Comparison of ENCODE assay signal across 8 cellular contexts in genomic region chr9:87148391-87149237, GRCh38.
DNase-seq lines count a peak whose midpoint lies in the region; ATAC-seq, FAIRE-seq and TF ChIP-seq lines count a peak whose summit lies in the region.

No MANE protein-coding gene starts in this region.

- no peaks in the 10 kb centered on the region for H3K36me3 ChIP-seq in PC-3 (ENCODE audit: low read depth, low read length)
- H3K36me3 ChIP-seq in H1 (ENCODE audit: control insufficient read depth in 2 of 4, insufficient read depth in 4 of 4, low read length in 3 of 4): no peaks in the 10 kb centered on the region
- no peaks in the 10 kb centered on the region for H3K36me3 ChIP-seq in right lobe of liver
- H3K36me3 ChIP-seq in subcutaneous abdominal adipose tissue (ENCODE audit: control insufficient read depth in 5 of 5, insufficient read depth in 5 of 5, low read length in 5 of 5): no peaks in the 10 kb centered on the region

- H4K20me1 ChIP-seq in PC-3 (ENCODE audit: low read length) (no peaks in the 10 kb centered on the region), H1 (replicated peaks in 1 of 2; ENCODE audit: control insufficient read depth in 1 of 2, insufficient read depth in 2 of 2, low read length in 2 of 2) (no peaks in the 10 kb centered on the region)

- peak overlapping the region; percentile 5; the same call in 1 of the 2 replicates for H2BK12ac ChIP-seq in H1 (ENCODE audit: low read depth, low read length)

- TF ChIP-seq RAD21 in H1 (IDR thresholded peaks at IDR 0.05 in 1 of 2, conservative IDR thresholded peaks at IDR 0.05 in 1 of 2; ENCODE audit: low read depth in 2 of 2, low read length in 2 of 2): peak in 1 of 2 experiments; percentile 13; a peak in 1 of 4 replicates

- H2BK15ac ChIP-seq in H1 (ENCODE audit: low read length): no peak overlapping the region

- H3K9ac ChIP-seq in PC-3 (ENCODE audit: low read length) (no peak overlapping the region), H1 (replicated peaks in 1 of 4; ENCODE audit: extremely low read depth in 1 of 4, low read depth in 3 of 4, low read length in 3 of 4) (peak overlapping the region in 2 of 4 experiments; percentile 22 to 35; a peak in 1 of 7 replicates), subcutaneous abdominal adipose tissue (ENCODE audit: low read length in 5 of 5) (peak overlapping the region in 4 of 5 donors; percentile 47 to 74 (median 65))

- FAIRE-seq in H1 (lab: Jason Lieb, UNC): no peak

- no peak overlapping the region for H3K56ac ChIP-seq in H1 (replicated peaks; ENCODE audit: insufficient read length, low read depth, low read length)

- no peak; a peak in 1 of 3 replicates for TF ChIP-seq POLR2A in H1 (IDR thresholded peaks at IDR 0.05; ENCODE audit: control extremely low read depth in 1 of 2, low read depth in 2 of 2, low read length in 2 of 2)
- no peak for TF ChIP-seq POLR2A in right lobe of liver (IDR thresholded peaks at IDR 0.05)

- ATAC-seq in PC-3 (no peak), right lobe of liver (peak; percentile 83 to 96 (median 87))

- no peak overlapping the region for H3K4ac ChIP-seq in H1 (replicated peaks; ENCODE audit: insufficient read length, low read depth, low read length)

- H3K14ac ChIP-seq in H1 (ENCODE audit: insufficient read length): no peak overlapping the region

- H4K8ac ChIP-seq in H1 (ENCODE audit: extremely low read depth, insufficient read depth, low read length): peak overlapping the region; percentile 97

- H3K79me2 ChIP-seq in PC-3 (ENCODE audit: low read length) (no peaks in the 10 kb centered on the region), H1 (ENCODE audit: control insufficient read depth in 1 of 2, insufficient read depth in 2 of 2, low read length in 2 of 2) (no peaks in the 10 kb centered on the region)

- no peak for TF ChIP-seq EP300 in H1 (IDR thresholded peaks at IDR 0.05; ENCODE audit: borderline replicate concordance in 1 of 2, low read depth in 2 of 2, low read length in 2 of 2)

- H4K91ac ChIP-seq in H1 (replicated peaks; ENCODE audit: insufficient read length, low read length): peak overlapping the region; percentile 46

- H3K4me2 ChIP-seq in PC-3 (ENCODE audit: low read length) (peak overlapping the region; percentile 22; the same call in 1 of the 2 replicates), H1 (ENCODE audit: insufficient read depth in 1 of 2, low read depth in 2 of 2, low read length in 2 of 2) (peak overlapping the region; percentile 46 to 65)

- no peak overlapping the region for H3K4me3 ChIP-seq in PC-3 (ENCODE audit: low read length)
- H3K4me3 ChIP-seq in H1 (ENCODE audit: extremely low read depth in 1 of 4, insufficient read depth in 2 of 4, low read depth in 3 of 4, low read length in 4 of 4): peak overlapping the region; percentile 9 to 52 (median 25); a peak in 5 of 8 replicates
- peak overlapping the region; percentile 3 to 35 (median 14) for H3K4me3 ChIP-seq in right lobe of liver
- peak overlapping the region; percentile 10 to 69 (median 59) for H3K4me3 ChIP-seq in subcutaneous abdominal adipose tissue (ENCODE audit: low read depth in 1 of 5, low read length in 5 of 5)

- H2AK5ac ChIP-seq in H1 (ENCODE audit: low read depth, low read length): no peak overlapping the region

- H2BK5ac ChIP-seq in H1 (ENCODE audit: low read depth, low read length): no peak overlapping the region

- no peak overlapping the region for H2BK20ac ChIP-seq in H1 (ENCODE audit: low read length)

- H3K79me1 ChIP-seq in H1 (ENCODE audit: low read depth, low read length): no peaks in the 10 kb centered on the region

- no peak overlapping the region for H2BK120ac ChIP-seq in H1 (replicated peaks; ENCODE audit: low read depth, low read length)

- BruUV-seq in PC-3 (replicated peaks; lab: Mats Ljungman, UMichigan): no TSS peak

- peak; percentile 85 for DNase-seq in EL
- DNase-seq in PC-3: no peak
- DNase-seq in H1 (ENCODE audit: low read depth in 1 of 2, low spot score in 2 of 2): peak; percentile 31 to 79
- DNase-seq in right lobe of liver: peak; percentile 61 to 76 (median 70)
- DNase-seq in 8988T: no peak
- no peak for DNase-seq in stimulated activated CD4-positive, alpha-beta T cell treated with anti-CD3 and anti-CD28 coated beads, Interleukin-4, amount 100 ng/mL, for 24 hours
- no peak for DNase-seq in activated CD4-positive, CD25-positive, alpha-beta regulatory T cell treated with anti-CD3 and anti-CD28 coated beads, Interleukin-2, amount 50 U/mL, for 72 hours

- H3K18ac ChIP-seq in H1 (ENCODE audit: extremely low read depth, low read length): no peak overlapping the region; the same call in none of the 2 replicates

- H3K23me2 ChIP-seq in H1 (ENCODE audit: low read depth, low read length): no peaks in the 10 kb centered on the region

- H3K23ac ChIP-seq in H1 (ENCODE audit: insufficient read length): no peak overlapping the region

- no peak overlapping the region for H3K27ac ChIP-seq in PC-3 (ENCODE audit: low read length)
- H3K27ac ChIP-seq in H1 (ENCODE audit: low read depth, low read length): no peak overlapping the region
- H3K27ac ChIP-seq in right lobe of liver: peak overlapping the region; percentile 47 to 70 (median 47)
- H3K27ac ChIP-seq in subcutaneous abdominal adipose tissue (ENCODE audit: low read depth, low read length): peak overlapping the region; percentile 77

- no peaks in the 10 kb centered on the region for H3K9me3 ChIP-seq in PC-3 (ENCODE audit: low read length)
- no peaks in the 10 kb centered on the region for H3K9me3 ChIP-seq in H1 (ENCODE audit: insufficient read depth in 2 of 2, low read depth in 1 of 2, low read length in 1 of 2)
- no peaks in the 10 kb centered on the region for H3K9me3 ChIP-seq in right lobe of liver
- H3K9me3 ChIP-seq in subcutaneous abdominal adipose tissue (ENCODE audit: control insufficient read depth in 5 of 5, low read length in 5 of 5): peaks cover 0 to 3% (median 0%) of the 10 kb centered on the region in 5 donors

- H3K4me1 ChIP-seq in PC-3 (ENCODE audit: insufficient read depth, low read length) (no peaks in the 10 kb centered on the region), H1 (replicated peaks in 1 of 4; ENCODE audit: control insufficient read depth in 3 of 4, insufficient read depth in 4 of 4, low read length in 3 of 4) (peaks cover 0 to 12% (median 3%) of the 10 kb centered on the region in 4 experiments; a peak in 3 of 7 replicates), right lobe of liver (peaks cover 0 to 9% (median 0%) of the 10 kb centered on the region in 4 donors), subcutaneous abdominal adipose tissue (ENCODE audit: control insufficient read depth in 5 of 5, insufficient read depth in 5 of 5, low read length in 5 of 5) (peaks cover 4 to 16% (median 12%) of the 10 kb centered on the region in 5 donors)

- H4K5ac ChIP-seq in H1 (ENCODE audit: insufficient read length, low read depth, low read length): no peak overlapping the region

- intact Hi-C loops in PC-3 (cut with micrococcal nuclease) (no loop called here), right lobe of liver (cut with DNase I) (no loop called here)

- no peaks in the 10 kb centered on the region for H3K9me2 ChIP-seq in PC-3 (replicated peaks; ENCODE audit: low read length)

- POLR2A ChIA-PET in PC-3 (lab: Charles Lee; ENCODE audit: unreplicated experiment): no interaction called here
- POLR2A ChIA-PET in H1 (lab: Charles Lee; ENCODE audit: partially characterized antibody): no interaction called here

- H2AFZ ChIP-seq in PC-3 (ENCODE audit: low read length) (0 out of 2 replicates have a peak overlapping the region, but pooled peaks have one; percentile 13), H1 (ENCODE audit: low read length) (peak overlapping the region; percentile 97)

- TF ChIP-seq CTCF in PC-3 (conservative IDR thresholded peaks at IDR 0.05; ENCODE audit: low read depth, low read length) (no peak), H1 (IDR thresholded peaks at IDR 0.05; ENCODE audit: control extremely low read depth in 1 of 3, insufficient read depth in 1 of 3, low read depth in 1 of 3, low read length in 3 of 3) (no peak), right lobe of liver (IDR thresholded peaks at IDR 0.05) (peak in 2 of 4 donors; percentile 11 to 12)

- no peaks in the 10 kb centered on the region for H3F3A ChIP-seq in PC-3 (ENCODE audit: low read length, unreplicated experiment)

- 33% methylated on average over 50 of the region's 51 CpGs; no CpG with 5 or more reads in 1 of the 2 experiments for WGBS in H1 (ENCODE audit: extremely low coverage in 1 of 2, insufficient coverage in 1 of 2, insufficient read length in 1 of 2, insufficient replicate concordance in 2 of 2, low coverage in 1 of 2, low lambda C conversion rate in 2 of 2, missing lambda C conversion rate in 1 of 2), 2 experiments
- WGBS in right lobe of liver (ENCODE audit: insufficient coverage, low coverage, low lambda C conversion rate, missing lambda C conversion rate): 4% methylated on average over 26 of the region's 51 CpGs

- CTCF ChIA-PET in PC-3 (lab: Charles Lee): no interaction called here
- CTCF ChIA-PET in H1 (lab: Charles Lee; ENCODE audit: partially characterized antibody): no interaction called here

- H3K27me3 ChIP-seq in PC-3 (ENCODE audit: low read length) (peaks cover 9% of the 10 kb centered on the region; the same call in 1 of the 2 replicates), H1 (replicated peaks in 1 of 4; ENCODE audit: control insufficient read depth in 3 of 4, extremely low read depth in 1 of 4, insufficient read depth in 3 of 4, low read length in 3 of 4) (peaks cover 0 to 22% (median 14%) of the 10 kb centered on the region in 4 experiments; a peak in 5 of 7 replicates), right lobe of liver (no peaks in the 10 kb centered on the region), subcutaneous abdominal adipose tissue (ENCODE audit: control insufficient read depth in 5 of 5, insufficient read depth in 4 of 5, low read length in 5 of 5) (no peaks in the 10 kb centered on the region)

TF ChIP-seq in H1, 55 proteins besides CTCF, POLR2A, EP300 and RAD21 (continues in another document):
- TF ChIP-seq BACH1 (IDR thresholded peaks at IDR 0.05; ENCODE audit: low read length) (0 out of 2 replicates have a peak, but pooled peaks have one; percentile 15), NANOG (IDR thresholded peaks at IDR 0.05; ENCODE audit: insufficient read depth, low read depth, low read length, poor library complexity, severe bottlenecking) (no peak), CTBP2 (IDR thresholded peaks at IDR 0.05; ENCODE audit: borderline replicate concordance, insufficient read depth, insufficient read length, low read length) (no peak), CREB1 (IDR thresholded peaks at IDR 0.05) (peak; percentile 88), EZH2 (IDR thresholded peaks at IDR 0.05; ENCODE audit: low read depth, low read length, severe bottlenecking) (no peak), SIX5 (IDR thresholded peaks at IDR 0.05; ENCODE audit: low read depth, low read length) (no peak), KDM4A (IDR thresholded peaks at IDR 0.05; ENCODE audit: low read depth, low read length, severe bottlenecking) (peak; percentile 62), CHD1 (IDR thresholded peaks at IDR 0.05; ENCODE audit: low read depth, low read length) (no peak)

Comparison
In these comparisons a context has a peak if more than half of its experiments do, and no peak if none do; other contexts are left out.
1. DNase-seq: peak in EL (single experiment), H1 (2 of 2) and right lobe of liver (3 of 3); none in PC-3 (single experiment), 8988T (single experiment), stimulated activated CD4-positive, alpha-beta T cell treated with anti-CD3 and anti-CD28 coated beads, Interleukin-4, amount 100 ng/mL, for 24 hours (single experiment) and activated CD4-positive, CD25-positive, alpha-beta regulatory T cell treated with anti-CD3 and anti-CD28 coated beads, Interleukin-2, amount 50 U/mL, for 72 hours (single experiment).
2. H3K27ac ChIP-seq: peak in right lobe of liver (3 of 3) and subcutaneous abdominal adipose tissue (single experiment); none in PC-3 (single experiment) and H1 (single experiment).